ENCODE assay signal across 20 cellular contexts in genomic region chr6:90947184-90948064, GRCh38.
"Had no signal": no experiment of that assay in that cellular context is flagged by ENCODE, and none has a peak within 500 bp of the region (broad histone marks: within the 10 kb centered on the region; RNA-seq: fewer than 3 reads in every experiment).

No MANE protein-coding gene starts in this region.

- H3K27ac ChIP-seq: dorsolateral prefrontal cortex, testis had no signal

- FAIRE-seq: islet of Langerhans had no signal

- H3K9me3 ChIP-seq: testis had no signal

- H3K4me3 Mint-ChIP-seq: activated naive CD8-positive, alpha-beta T cell treated with anti-CD3 and anti-CD28 coated beads, Interleukin-2, amount 10 ng/mL, durations not matched to agents 7 days and 5 days; activated T-cell treated with anti-CD3 and anti-CD28 coated beads, Interleukin-2, amount 50 U/mL, for 72 hours; brain; mesothelial cell of epicardium; nephron had no signal

- DNase-seq: activated CD4-positive, alpha-beta T cell treated with anti-CD3 and anti-CD28 coated beads, Interleukin-2, amount 50 U/mL, for 1 hour; activated CD8-positive, alpha-beta memory T cell treated with anti-CD3 and anti-CD28 coated beads for 24 hours; activated CD8-positive, alpha-beta memory T cell treated with anti-CD3 and anti-CD28 coated beads, Interleukin-2, amount 50 U/mL, for 48 hours; activated naive CD8-positive, alpha-beta T cell treated with anti-CD3 and anti-CD28 coated beads, Interleukin-2, amount 10 ng/mL, durations not matched to agents 7 days and 5 days; activated T-cell treated with anti-CD3 and anti-CD28 coated beads, Interleukin-2, amount 50 U/mL, for 72 hours; caudate nucleus; dorsolateral prefrontal cortex; foreskin fibroblast; glutamatergic neuron; hippocampal formation; left colon; stimulated activated CD4-positive, alpha-beta T cell treated with anti-CD3 and anti-CD28 coated beads, Interleukin-2, amount 100 ng/mL, for 24 hours; T-helper 9 cell; testis had no signal

- H3K9me3 Mint-ChIP-seq: activated naive CD8-positive, alpha-beta T cell treated with anti-CD3 and anti-CD28 coated beads, Interleukin-2, amount 10 ng/mL, durations not matched to agents 7 days and 5 days; activated T-cell treated with anti-CD3 and anti-CD28 coated beads, Interleukin-2, amount 50 U/mL, for 72 hours; mesothelial cell of epicardium; nephron had no signal

- H3K27ac Mint-ChIP-seq: activated naive CD8-positive, alpha-beta T cell treated with anti-CD3 and anti-CD28 coated beads, Interleukin-2, amount 10 ng/mL, durations not matched to agents 7 days and 5 days; activated T-cell treated with anti-CD3 and anti-CD28 coated beads, Interleukin-2, amount 50 U/mL, for 72 hours; brain; mesothelial cell of epicardium; nephron; progenitor cell of endocrine pancreas had no signal

- H3K36me3 Mint-ChIP-seq: activated naive CD8-positive, alpha-beta T cell treated with anti-CD3 and anti-CD28 coated beads, Interleukin-2, amount 10 ng/mL, durations not matched to agents 7 days and 5 days; brain; mesothelial cell of epicardium had no signal

- H3K4me3 ChIP-seq: dorsolateral prefrontal cortex, lung had no signal

- H3K4me1 ChIP-seq: testis had no signal

- ATAC-seq: activated T-cell treated with anti-CD3 and anti-CD28 coated beads, Interleukin-2, amount 50 U/mL, for 72 hours; left colon had no signal

- H3K4me1 Mint-ChIP-seq: activated naive CD8-positive, alpha-beta T cell treated with anti-CD3 and anti-CD28 coated beads, Interleukin-2, amount 10 ng/mL, durations not matched to agents 7 days and 5 days had no signal

- H3K27me3 ChIP-seq: testis had no signal

- H3K27me3 Mint-ChIP-seq: activated naive CD8-positive, alpha-beta T cell treated with anti-CD3 and anti-CD28 coated beads, Interleukin-2, amount 10 ng/mL, durations not matched to agents 7 days and 5 days; brain; progenitor cell of endocrine pancreas had no signal
